20 cellular contexts compared by ENCODE assay signal in genomic region chr3:184295771-184296170, GRCh38. TPM values are rescaled to one million over a fixed set of nuclear protein-coding genes. Genes with fewer than 3 reads are reported as not detected.
DNase-seq lines count a peak whose midpoint lies in the region; FAIRE-seq lines count a peak whose summit lies in the region.
"Had no signal": no experiment of that assay in that cellular context is flagged by ENCODE, and none has a peak within 500 bp of the region (broad histone marks: within the 10 kb centered on the region; RNA-seq: fewer than 3 reads in every experiment).

No MANE protein-coding gene starts in this region.

- H3K4me1 ChIP-seq in small intestine (ENCODE audit: control insufficient read depth in 2 of 2, insufficient read depth in 1 of 2, low read depth in 1 of 2, low read length in 1 of 2): peaks cover 3 to 7% of the 10 kb centered on the region in 2 donors

- 18 to 53% (median 31%) methylated on average over 3 of the region's 3 CpGs for WGBS in small intestine, 3 donors

- DNase-seq in T-helper 2 cell treated with Interferon-gamma antibody and Interleukin-4, amounts not matched to agents 5 μg/mL and 100 μg/mL, for 36 hours (ENCODE audit: low spot score): no peak
- DNase-seq in T-helper 2 cell (no peak), NCI-H2029 (lab: John Stamatoyannopoulos, UW) (peak; percentile 80), RPMI8226 (peak; percentile 20), small intestine (peak; percentile 38), HT-29 (ENCODE audit: low spot score) (no peak)
- no peak for DNase-seq in effector CD4-positive, alpha-beta T cell
- DNase-seq in activated naive CD4-positive, alpha-beta T cell treated with Interleukin-2 at 50 U/mL for 16 hours: no peak
- DNase-seq: CD8-positive, alpha-beta memory T cell; DND-41; NCI-H1436; NCI-H524; PC-9; T-helper 1 cell had no signal

- FAIRE-seq in small intestine (lab: Jason Lieb, UNC): no peak
- FAIRE-seq: D721Med had no signal

- no peak overlapping the region for H3K27ac ChIP-seq in small intestine (ENCODE audit: low read depth in 1 of 2, low read length in 1 of 2)
- H3K27ac ChIP-seq: BLaER1, PC-9 had no signal

- no peaks in the 10 kb centered on the region for H3K9me3 Mint-ChIP-seq in T-helper 2 cell treated with Interferon-gamma antibody and Interleukin-4, amounts not matched to agents 5 μg/mL and 100 μg/mL, for 36 hours
- H3K9me3 Mint-ChIP-seq: CD8-positive, alpha-beta memory T cell had no signal

- peaks cover 13% of the 10 kb centered on the region for H3K36me3 Mint-ChIP-seq in T-helper 2 cell treated with Interferon-gamma antibody and Interleukin-4, amounts not matched to agents 5 μg/mL and 100 μg/mL, for 36 hours (ENCODE audit: low read depth)

- H3K36me3 ChIP-seq in small intestine (ENCODE audit: control insufficient read depth in 2 of 2, insufficient read depth in 2 of 2, low read length in 2 of 2): no peaks in the 10 kb centered on the region

- H3K4me3 ChIP-seq in small intestine (ENCODE audit: low read depth in 1 of 2, low read length in 2 of 2): no peak overlapping the region
- H3K4me3 ChIP-seq: BLaER1, PC-9 had no signal

- peak overlapping the region; percentile 18 for H3K4me3 Mint-ChIP-seq in T-helper 2 cell treated with Interferon-gamma antibody and Interleukin-4, amounts not matched to agents 5 μg/mL and 100 μg/mL, for 36 hours

- peaks cover 4% of the 10 kb centered on the region for H3K27me3 Mint-ChIP-seq in T-helper 2 cell treated with Interferon-gamma antibody and Interleukin-4, amounts not matched to agents 5 μg/mL and 100 μg/mL, for 36 hours (ENCODE audit: low read depth)

- no peaks in the 10 kb centered on the region for H3K27me3 ChIP-seq in small intestine (ENCODE audit: control insufficient read depth in 2 of 2, insufficient read depth in 2 of 2, low read length in 2 of 2)
- H3K27me3 ChIP-seq: BLaER1 had no signal

- no peak overlapping the region for H3K27ac Mint-ChIP-seq in T-helper 2 cell treated with Interferon-gamma antibody and Interleukin-4, amounts not matched to agents 5 μg/mL and 100 μg/mL, for 36 hours
- H3K27ac Mint-ChIP-seq: CD8-positive, alpha-beta memory T cell had no signal

- peaks cover 17% of the 10 kb centered on the region for H3K4me1 Mint-ChIP-seq in T-helper 2 cell treated with Interferon-gamma antibody and Interleukin-4, amounts not matched to agents 5 μg/mL and 100 μg/mL, for 36 hours (ENCODE audit: low read depth)

- H3K9me3 ChIP-seq in small intestine (ENCODE audit: control insufficient read depth, low read depth): no peaks in the 10 kb centered on the region
- H3K9me3 ChIP-seq: BLaER1 had no signal

RNA-seq across cellular contexts. Expression of gene PSMD2, which starts 3.3 kb away (rescaled TPM):
- 100 to 1,000 TPM; 104 to 149 (median 122) TPM for polyA plus RNA-seq in small intestine
- total RNA-seq in HT-29 (2014; rRNA removed; shearing (Covaris generic)): 306 and 330 TPM in 2 replicates

RNA-seq across cellular contexts. Expression of gene EIF4G1, which starts 18.6 kb away (rescaled TPM):
- 100 to 1,000 TPM; 115 to 220 (median 120) TPM for polyA plus RNA-seq in small intestine
- total RNA-seq in HT-29 (2014; rRNA removed; shearing (Covaris generic)): 494 and 497 TPM in 2 replicates

RNA-seq across cellular contexts. Expression of gene ECE2, which starts 19.9 kb away (rescaled TPM):
- 1 to 10 TPM in 1 of 3 donors, not detected in 2; 2.1 TPM for polyA plus RNA-seq in small intestine
- total RNA-seq in HT-29 (2014; rRNA removed; shearing (Covaris generic)): not detected in 2 replicates
- total RNA-seq: A673; CD8-positive, alpha-beta memory T cell; G401; H4; MCF 10A; PC-9 had no signal
- polyA plus RNA-seq: CD8-positive, alpha-beta memory T cell had no signal

RNA-seq across cellular contexts. Expression of gene CAMK2N2, which starts 34.4 kb away (rescaled TPM):
- polyA plus RNA-seq in small intestine: under 1 TPM in 1 of 3 donors, not detected in 2; 0.72 TPM
- total RNA-seq in HT-29 (2014; rRNA removed; shearing (Covaris generic)): 0.13 TPM in 1 of 2 replicates, not detected in the other
- polyA plus RNA-seq: CD8-positive, alpha-beta memory T cell had no signal

RNA-seq across cellular contexts. Expression of gene FAM131A, which starts 41.6 kb away (rescaled TPM):
- 10 to 100 TPM in 2 of 3 donors, 1 to 10 TPM in 1; 9.7 to 11.3 (median 10.3) TPM for polyA plus RNA-seq in small intestine
- 21.4 and 26.6 TPM in 2 replicates for total RNA-seq in HT-29 (2014; rRNA removed; shearing (Covaris generic))

Comparison
In these comparisons a context has a peak if more than half of its experiments do, and no peak if none do; other contexts are left out.
1. DNase-seq: peak in NCI-H2029 (single experiment), RPMI8226 (single experiment) and small intestine (single experiment); none in T-helper 2 cell treated with Interferon-gamma antibody and Interleukin-4, amounts not matched to agents 5 μg/mL and 100 μg/mL, for 36 hours (single experiment), T-helper 2 cell (0 of 5), effector CD4-positive, alpha-beta T cell (single experiment), HT-29 (single experiment) and activated naive CD4-positive, alpha-beta T cell treated with Interleukin-2 at 50 U/mL for 16 hours (single experiment).